Comparison of ENCODE assay signal across 21 cellular contexts in genomic region chr14:34023824-34024767, GRCh38.
DNase-seq lines count a peak whose midpoint lies in the region; ATAC-seq, FAIRE-seq and TF ChIP-seq lines count a peak whose summit lies in the region.
"Had no signal": no experiment of that assay in that cellular context is flagged by ENCODE, and none has a peak within 500 bp of the region (broad histone marks: within the 10 kb centered on the region; RNA-seq: fewer than 3 reads in every experiment).

No MANE protein-coding gene starts in this region.

- H3K36me3 ChIP-seq in H7 (replicated peaks; ENCODE audit: control insufficient read depth, insufficient read depth, low read length): no peaks in the 10 kb centered on the region
- no peaks in the 10 kb centered on the region for H3K36me3 ChIP-seq in colonic mucosa
- H3K36me3 ChIP-seq in pancreas: no peaks in the 10 kb centered on the region
- H3K36me3 ChIP-seq: BLaER1 had no signal

- no peaks in the 10 kb centered on the region for H3K9me3 ChIP-seq in colonic mucosa
- H3K9me3 ChIP-seq in pancreas: no peaks in the 10 kb centered on the region
- H3K9me3 ChIP-seq: BLaER1 had no signal

- DNase-seq in DMS 273 (lab: John Stamatoyannopoulos, UW; ENCODE audit: unreplicated experiment): peak; percentile 12
- DNase-seq in DMS 273 treated with DMSO at 0.1 percent for 48 hours (lab: John Stamatoyannopoulos, UW): no peak
- DNase-seq in H7: peak; percentile 33
- DNase-seq in colonic mucosa: peak; percentile 50
- DNase-seq in pancreas: no peak
- no peak for DNase-seq in LoVo (ENCODE audit: low spot score)
- DNase-seq in GM20000 (ENCODE audit: low spot score): no peak
- DNase-seq in NOMO-1 (lab: John Stamatoyannopoulos, UW; ENCODE audit: unreplicated experiment in 2 of 2): no peak
- DNase-seq: activated CD4-positive, alpha-beta T cell treated with anti-CD3 and anti-CD28 coated beads for 4 hours; activated naive CD4-positive, alpha-beta T cell treated with Interleukin-2 at 50 U/mL for 16 hours; aorta; foreskin fibroblast; Karpas-422; stimulated activated CD4-positive, alpha-beta T cell treated with anti-CD3 and anti-CD28 coated beads, Interleukin-4, amount 100 ng/mL, for 4 hours; stimulated activated CD8-positive, alpha-beta memory T cell treated with anti-CD3 and anti-CD28 coated beads, Interleukin-4, amount 100 ng/mL, for 48 hours; T-helper 9 cell had no signal

- no peaks in the 10 kb centered on the region for H3K4me1 ChIP-seq in colonic mucosa
- H3K4me1 ChIP-seq in pancreas: peaks cover 0 to 11% (median 0%) of the 10 kb centered on the region in 3 donors
- H3K4me1 ChIP-seq: BLaER1 had no signal

- no peak for TF ChIP-seq CTCF in colonic mucosa (IDR thresholded peaks at IDR 0.05)
- TF ChIP-seq CTCF in pancreas (IDR thresholded peaks at IDR 0.05): no peak
- TF ChIP-seq CTCF in GM20000 (IDR thresholded peaks at IDR 0.05; ENCODE audit: extremely low read depth, missing control alignments): no peak

- ATAC-seq in pancreas: peak in 3 of 4 donors; percentile 67 to 88 (median 71)
- ATAC-seq: left lobe of liver had no signal

- peak overlapping the region in 1 of 2 donors; percentile 12 for H3K9ac ChIP-seq in colonic mucosa (ENCODE audit: low read depth in 2 of 2, low read length in 2 of 2)
- H3K9ac ChIP-seq: BLaER1 had no signal

- H3K27ac ChIP-seq in colonic mucosa (peak overlapping the region; percentile 60), pancreas (no peak overlapping the region)
- H3K27ac ChIP-seq: 22Rv1, BLaER1 had no signal

- H3K27me3 ChIP-seq in H7 (ENCODE audit: control insufficient read depth, insufficient read depth, low read length) (no peaks in the 10 kb centered on the region), colonic mucosa (no peaks in the 10 kb centered on the region), pancreas (no peaks in the 10 kb centered on the region)
- H3K27me3 ChIP-seq: BLaER1 had no signal

- intact Hi-C loops in colonic mucosa (cut with DNase I): no loop called here
- intact Hi-C loops in pancreas (cut with DNase I): no loop called here

- WGBS in pancreas, 2 donors: 22 to 29% methylated on average over 13 of the region's 13 CpGs

- H3K4me3 ChIP-seq in H7 (ENCODE audit: insufficient read depth, low read depth, low read length): no peak overlapping the region
- H3K4me3 ChIP-seq in colonic mucosa: no peak overlapping the region
- H3K4me3 ChIP-seq in pancreas: no peak overlapping the region
- H3K4me3 ChIP-seq: BLaER1 had no signal

- FAIRE-seq in pancreas (lab: Jason Lieb, UNC): no peak
- FAIRE-seq: endometrium, H54 had no signal

Comparison
In these comparisons a context has a peak if more than half of its experiments do, and no peak if none do; other contexts are left out.
1. DNase-seq: peak in DMS 273 (single experiment), H7 (single experiment) and colonic mucosa (single experiment); none in DMS 273 treated with DMSO at 0.1 percent for 48 hours (single experiment), pancreas (0 of 6), LoVo (single experiment), GM20000 (single experiment) and NOMO-1 (0 of 2).